28 cellular contexts compared by ENCODE assay signal in the genomic region with DNA sequence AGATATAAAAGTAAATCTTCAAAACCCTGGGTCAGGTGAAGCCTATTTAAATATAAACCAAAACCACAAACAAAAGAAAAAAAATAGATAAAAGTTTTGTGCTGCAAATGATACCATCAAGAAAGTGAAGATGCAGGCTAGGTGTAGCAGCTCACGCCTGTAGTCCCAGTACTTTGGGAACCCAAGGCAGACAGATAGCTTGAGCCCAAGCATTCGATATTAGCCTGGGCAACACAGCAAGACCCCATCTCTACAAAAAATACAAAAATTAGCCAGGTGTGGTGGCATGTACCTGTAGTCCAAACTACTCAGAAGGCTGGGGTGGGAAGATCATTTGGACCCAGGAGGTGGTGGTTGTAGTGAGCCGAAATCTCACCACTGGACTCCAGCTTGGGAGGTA.
"Had no signal": no experiment of that assay in that cellular context is flagged by ENCODE, and none has a peak within 500 bp of the region (broad histone marks: within the 10 kb centered on the region; RNA-seq: fewer than 3 reads in every experiment).

No MANE protein-coding gene starts in this region.

- H3K4me3 ChIP-seq: colonic mucosa, coronary artery, dorsolateral prefrontal cortex, esophagus squamous epithelium, gastrocnemius medialis, gastroesophageal sphincter, heart left ventricle, heart right ventricle had no signal

- H3K27ac Mint-ChIP-seq: dendritic cell treated with granulocyte-macrophage colony-stimulating factor and Interleukin-4, amounts not matched to agents 40 ng/mL and 50 ng/mL, for 4 days; effector memory CD8-positive, alpha-beta T cell; endodermal cell had no signal

- DNase-seq: colonic mucosa; cortex of kidney; dermis blood vessel endothelial cell; dorsolateral prefrontal cortex; effector CD4-positive, alpha-beta T cell; effector CD8-positive, alpha-beta T cell; effector memory CD4-positive, alpha-beta T cell; effector memory CD8-positive, alpha-beta T cell; endodermal cell; erythroblast; esophagus squamous epithelium; foreskin fibroblast; foreskin keratinocyte; foreskin melanocyte; gastrocnemius medialis; glutamatergic neuron; head of caudate nucleus; heart left ventricle; heart right ventricle had no signal

- H3K36me3 ChIP-seq: colonic mucosa, esophagus squamous epithelium, gastrocnemius medialis, gastroesophageal sphincter, heart left ventricle, heart right ventricle had no signal

- H3K9me3 Mint-ChIP-seq: dendritic cell treated with granulocyte-macrophage colony-stimulating factor and Interleukin-4, amounts not matched to agents 40 ng/mL and 50 ng/mL, for 4 days; effector memory CD8-positive, alpha-beta T cell; endodermal cell had no signal

- H3K9me3 ChIP-seq: colonic mucosa, esophagus squamous epithelium, gastrocnemius medialis, gastroesophageal sphincter, heart right ventricle had no signal

- FAIRE-seq: colon, endometrium, endothelial cell of umbilical vein, frontal cortex had no signal

- H3K27me3 ChIP-seq: colonic mucosa, dorsolateral prefrontal cortex, esophagus squamous epithelium, foreskin keratinocyte, gastrocnemius medialis, gastroesophageal sphincter, heart left ventricle, heart right ventricle had no signal

- H3K27me3 Mint-ChIP-seq: dendritic cell treated with granulocyte-macrophage colony-stimulating factor and Interleukin-4, amounts not matched to agents 40 ng/mL and 50 ng/mL, for 4 days; effector memory CD8-positive, alpha-beta T cell had no signal

- H3K4me3 Mint-ChIP-seq: dendritic cell treated with granulocyte-macrophage colony-stimulating factor and Interleukin-4, amounts not matched to agents 40 ng/mL and 50 ng/mL, for 4 days; effector memory CD8-positive, alpha-beta T cell; endodermal cell had no signal

- ATAC-seq: effector memory CD8-positive, alpha-beta T cell; esophagus mucosa; foreskin keratinocyte; gastrocnemius medialis; gastroesophageal sphincter had no signal

- H3K4me1 ChIP-seq: colonic mucosa, foreskin keratinocyte had no signal

- H3K27ac ChIP-seq: colonic mucosa, coronary artery, dorsolateral prefrontal cortex, epithelial cell of prostate, esophagus squamous epithelium, foreskin keratinocyte, gastrocnemius medialis, gastroesophageal sphincter, heart left ventricle, heart right ventricle had no signal
